21 cellular contexts compared by ENCODE assay signal in genomic region chr7:18174996-18175395, GRCh38.
DNase-seq lines count a peak whose midpoint lies in the region; ATAC-seq, FAIRE-seq and TF ChIP-seq lines count a peak whose summit lies in the region.
"Had no signal": no experiment of that assay in that cellular context is flagged by ENCODE, and none has a peak within 500 bp of the region (broad histone marks: within the 10 kb centered on the region; RNA-seq: fewer than 3 reads in every experiment).

No MANE protein-coding gene starts in this region.

- H3K4me3 Mint-ChIP-seq in Caco-2 (ENCODE audit: unreplicated experiment): no peak overlapping the region
- H3K4me3 Mint-ChIP-seq in endodermal cell: no peak overlapping the region
- H3K4me3 Mint-ChIP-seq: GM23338 had no signal

- H3K4me1 ChIP-seq in Caco-2 (peaks cover 45% of the 10 kb centered on the region), endodermal cell (ENCODE audit: control insufficient read depth, insufficient read depth, low read length) (peaks cover 2% of the 10 kb centered on the region), spleen (peaks cover 0 to 32% (median 16%) of the 10 kb centered on the region in 6 donors)

- H3K36me3 Mint-ChIP-seq in Caco-2 (ENCODE audit: insufficient read depth, unreplicated experiment) (no peaks in the 10 kb centered on the region), endodermal cell (ENCODE audit: low read depth) (no peaks in the 10 kb centered on the region)
- H3K36me3 Mint-ChIP-seq: CD8-positive, alpha-beta memory T cell had no signal

- FAIRE-seq in H54 (lab: Jason Lieb, UNC): no peak
- FAIRE-seq: G401.6, GM12891, GM19239, RCC 7860 had no signal

- H3K9ac ChIP-seq in endodermal cell (ENCODE audit: extremely low read depth, low read length, poor library complexity, severe bottlenecking): no peak overlapping the region
- H3K9ac ChIP-seq: SK-N-SH had no signal

- no peak for TF ChIP-seq POLR2A in spleen (IDR thresholded peaks at IDR 0.05)
- TF ChIP-seq POLR2A in H54 (IDR thresholded peaks at IDR 0.05; ENCODE audit: low read depth, low read length): no peak

- H3K9me3 ChIP-seq in Caco-2: peaks cover 15% of the 10 kb centered on the region; the same call in 1 of the 2 replicates
- no peaks in the 10 kb centered on the region for H3K9me3 ChIP-seq in endodermal cell (ENCODE audit: control insufficient read depth, low read length)
- no peaks in the 10 kb centered on the region for H3K9me3 ChIP-seq in spleen

- no peak for ATAC-seq in GM19351 (IDR thresholded peaks at IDR 0.05; ENCODE audit: unreplicated experiment)
- ATAC-seq: GM23338, HCT116, Right ventricle myocardium inferior had no signal

- H3K9me3 Mint-ChIP-seq in Caco-2 (ENCODE audit: unreplicated experiment) (no peaks in the 10 kb centered on the region), endodermal cell (peaks cover 2% of the 10 kb centered on the region)
- H3K9me3 Mint-ChIP-seq: GM23338 had no signal

- H3K27me3 ChIP-seq in Caco-2 (replicated peaks; ENCODE audit: control insufficient read depth, insufficient read depth, low read length) (no peaks in the 10 kb centered on the region), endodermal cell (ENCODE audit: control insufficient read depth, insufficient read depth, low read length, poor library complexity, severe bottlenecking) (no peaks in the 10 kb centered on the region), spleen (replicated peaks in 1 of 7) (no peaks in the 10 kb centered on the region), brain microvascular endothelial cell (replicated peaks) (no peaks in the 10 kb centered on the region)

- no peaks in the 10 kb centered on the region for H3K36me3 ChIP-seq in Caco-2 (ENCODE audit: control insufficient read depth, insufficient read depth, low read length)
- no peaks in the 10 kb centered on the region for H3K36me3 ChIP-seq in endodermal cell (ENCODE audit: control insufficient read depth, insufficient read depth, low read length)
- no peaks in the 10 kb centered on the region for H3K36me3 ChIP-seq in spleen
- no peaks in the 10 kb centered on the region for H3K36me3 ChIP-seq in brain microvascular endothelial cell (replicated peaks)

- H3K27me3 Mint-ChIP-seq in Caco-2 (ENCODE audit: insufficient read depth, unreplicated experiment) (no peaks in the 10 kb centered on the region), endodermal cell (ENCODE audit: insufficient read depth) (peaks cover 2% of the 10 kb centered on the region)

- BruUV-seq in Caco-2 (replicated peaks; lab: Mats Ljungman, UMichigan): no TSS peak

- H3K4me1 Mint-ChIP-seq in Caco-2 (ENCODE audit: low read depth, unreplicated experiment) (peaks cover 25% of the 10 kb centered on the region), endodermal cell (peaks cover 25% of the 10 kb centered on the region)
- H3K4me1 Mint-ChIP-seq: GM23338 had no signal

- no peak overlapping the region for H3K27ac ChIP-seq in endodermal cell (ENCODE audit: low read depth, low read length)
- no peak overlapping the region for H3K27ac ChIP-seq in spleen
- H3K27ac ChIP-seq in brain microvascular endothelial cell: no peak overlapping the region

- in situ Hi-C loops in brain microvascular endothelial cell (cut with HindIII; ENCODE audit: low pct_ligation_motif_present, low sequenced_read_pairs): no loop called here

- TF ChIP-seq CTCF in Caco-2 (IDR thresholded peaks at IDR 0.05; ENCODE audit: insufficient read depth in 1 of 2, low read depth in 1 of 2, low read length in 1 of 2, severe bottlenecking in 1 of 2, unreplicated experiment in 1 of 2): no peak
- peak; percentile 22 for TF ChIP-seq CTCF in endodermal cell (conservative IDR thresholded peaks at IDR 0.05)
- TF ChIP-seq CTCF in spleen (IDR thresholded peaks at IDR 0.05 in 8 of 11, conservative IDR thresholded peaks at IDR 0.05 in 3 of 11): no peak
- no peak for TF ChIP-seq CTCF in brain microvascular endothelial cell (IDR thresholded peaks at IDR 0.05; ENCODE audit: low read depth, low read length, missing control alignments)

- DNase-seq in Caco-2 (no peak), OCI-M1 (lab: John Stamatoyannopoulos, UW) (peak; percentile 24), endodermal cell (no peak), spleen (peak; percentile 74), H54 (ENCODE audit: insufficient read length, low spot score) (no peak), brain microvascular endothelial cell (no peak)
- DNase-seq: C1 segment of cervical spinal cord, DND-41, NCI-H1105, NCI-H2081, NCI-H446 treated with DMSO at 0.1 percent for 48 hours, SK-N-SH had no signal

- H3K27ac Mint-ChIP-seq in Caco-2 (ENCODE audit: unreplicated experiment) (peak overlapping the region; percentile 71), endodermal cell (no peak overlapping the region)
- H3K27ac Mint-ChIP-seq: GM23338 had no signal

- CTCF ChIA-PET in Caco-2 (lab: Charles Lee): no interaction called here

- intact Hi-C loops in Caco-2 (cut with micrococcal nuclease; ENCODE audit: unreplicated experiment): no loop called here
- intact Hi-C loops in spleen (cut with DNase I; ENCODE audit: low total_unique reads): no loop called here

- H3K4me3 ChIP-seq in Caco-2 (ENCODE audit: low read depth, low read length): no peak overlapping the region
- no peak overlapping the region for H3K4me3 ChIP-seq in endodermal cell (ENCODE audit: low read length)
- H3K4me3 ChIP-seq in spleen: no peak overlapping the region
- H3K4me3 ChIP-seq in brain microvascular endothelial cell (ENCODE audit: low read depth, low read length): no peak overlapping the region
- H3K4me3 ChIP-seq: GM23338 had no signal

- POLR2A ChIA-PET in Caco-2 (lab: Charles Lee): no interaction called here

- WGBS in endodermal cell (ENCODE audit: insufficient coverage in 1 of 2, insufficient read length in 1 of 2), 2 experiments: 96 to 98% methylated on average over 3 to 7 of the region's 7 CpGs
- WGBS in spleen, 5 donors: 81 to 98% (median 85%) methylated on average over 6 to 7 of the region's 7 CpGs

Comparison
In these comparisons a context has a peak if more than half of its experiments do, and no peak if none do; other contexts are left out.
1. DNase-seq: peak in OCI-M1 (single experiment) and spleen (single experiment); none in Caco-2 (0 of 2), endodermal cell (single experiment), H54 (single experiment) and brain microvascular endothelial cell (single experiment).